In genomic region chr17:48604770-48605329, GRCh38 we compare ENCODE assay signal across 11 cellular contexts. TPM values are rescaled to one million over a fixed set of nuclear protein-coding genes. Genes with fewer than 3 reads are reported as not detected.
DNase-seq lines count a peak whose midpoint lies in the region; ATAC-seq and TF ChIP-seq lines count a peak whose summit lies in the region.
"Had no signal": no experiment of that assay in that cellular context is flagged by ENCODE, and none has a peak within 500 bp of the region (broad histone marks: within the 10 kb centered on the region; RNA-seq: fewer than 3 reads in every experiment).

HOXB6 (minus strand) TSS chr17:48604986; CDS start chr17:48598150, 6,836 bp downstream.

- H3K4me2 ChIP-seq in mesendoderm (ENCODE audit: low read length) (no peak within 1 kb of the TSS), neuronal stem cell (ENCODE audit: insufficient read depth, low read length, poor library complexity, severe bottlenecking) (no peak within 1 kb of the TSS)

- H3K27ac Mint-ChIP-seq in T-helper 17 cell: peak within 1 kb of the TSS; percentile 27

- H3K36me3 ChIP-seq in kidney epithelial cell (ENCODE audit: control insufficient read depth, insufficient read depth, low read length) (no peaks in the 10 kb centered on the region), suprapubic skin (no peaks in the 10 kb centered on the region), mesendoderm (ENCODE audit: control insufficient read depth, insufficient read depth, low read length) (no peaks in the 10 kb centered on the region), neuronal stem cell (replicated peaks in 1 of 2; ENCODE audit: control insufficient read depth in 2 of 2, insufficient read depth in 2 of 2, low read length in 2 of 2) (no peaks in the 10 kb centered on the region)

- H3K23ac ChIP-seq in mesendoderm (ENCODE audit: low read length): no peak within 1 kb of the TSS
- H3K23ac ChIP-seq in neuronal stem cell (ENCODE audit: low read depth, low read length, poor library complexity): no peak within 1 kb of the TSS

- no peaks in the 10 kb centered on the region for H3K79me2 ChIP-seq in mesendoderm (ENCODE audit: control insufficient read depth, insufficient read depth, low read length)

- H3K4me1 ChIP-seq in suprapubic skin: peaks cover 38% of the 10 kb centered on the region
- H3K4me1 ChIP-seq in mesendoderm (ENCODE audit: control insufficient read depth, low read depth, low read length): peaks cover 4% of the 10 kb centered on the region
- no peaks in the 10 kb centered on the region for H3K4me1 ChIP-seq in neuronal stem cell (ENCODE audit: control insufficient read depth in 2 of 2, insufficient read depth in 1 of 2, low read depth in 1 of 2, low read length in 2 of 2)

- TF ChIP-seq POLR2A in suprapubic skin (IDR thresholded peaks at IDR 0.05) (no peak), GM18505 (IDR thresholded peaks at IDR 0.05; ENCODE audit: borderline replicate concordance, extremely low read depth, insufficient read depth, insufficient read length) (no peak)

- no peak within 1 kb of the TSS for H2BK12ac ChIP-seq in neuronal stem cell (ENCODE audit: low read length)

- H4K8ac ChIP-seq in mesendoderm (ENCODE audit: low read depth, low read length) (no peak within 1 kb of the TSS), neuronal stem cell (ENCODE audit: low read depth, low read length) (no peak within 1 kb of the TSS)

- no peak for ATAC-seq in T-helper 17 cell
- ATAC-seq in GM18505 (IDR thresholded peaks at IDR 0.05; ENCODE audit: unreplicated experiment): no peak
- ATAC-seq in HG03039 (IDR thresholded peaks at IDR 0.05; ENCODE audit: unreplicated experiment): no peak

- peak within 1 kb of the TSS; percentile 72 for H3K27ac ChIP-seq in suprapubic skin
- H3K27ac ChIP-seq in mesendoderm (ENCODE audit: low read depth, low read length): no peak within 1 kb of the TSS
- no peak within 1 kb of the TSS for H3K27ac ChIP-seq in neuronal stem cell (replicated peaks; ENCODE audit: low read length)

- no peak for TF ChIP-seq EP300 in suprapubic skin (IDR thresholded peaks at IDR 0.05)

- H3K14ac ChIP-seq in neuronal stem cell (ENCODE audit: low read length): no peak within 1 kb of the TSS

- no peak within 1 kb of the TSS for H3K56ac ChIP-seq in mesendoderm (ENCODE audit: low read length)

- DNase-seq in HK-2 (ENCODE audit: unreplicated experiment) (peak; percentile 62), T-helper 17 cell (no peak), kidney epithelial cell (ENCODE audit: low read depth) (peak; percentile 55), suprapubic skin (ENCODE audit: low spot score in 2 of 2) (no peak), mesendoderm (no peak), neuronal stem cell (ENCODE audit: low spot score) (no peak)
- DNase-seq: activated effector memory CD4-positive, alpha-beta T cell treated with anti-CD3 and anti-CD28 coated beads, Interleukin-2, amount 50 U/mL, for 16 hours; head of caudate nucleus; substantia nigra had no signal

- peaks cover 8% of the 10 kb centered on the region for H3K36me3 Mint-ChIP-seq in T-helper 17 cell (ENCODE audit: low read depth)

- H3K4me3 ChIP-seq in kidney epithelial cell (ENCODE audit: low read depth, low read length) (peak within 1 kb of the TSS; percentile 92), suprapubic skin (peak within 1 kb of the TSS; percentile 54), mesendoderm (ENCODE audit: low read length) (no peak within 1 kb of the TSS), neuronal stem cell (ENCODE audit: low read length in 2 of 2) (no peak within 1 kb of the TSS)

- whole genome bisulfite sequencing in suprapubic skin: 11% methylated on average over 16 of the region's 16 CpGs
- no CpG with 5 or more reads among the region's 16 CpGs for WGBS in mesendoderm (ENCODE audit: extremely low coverage, insufficient coverage, low lambda C conversion rate)
- WGBS in neuronal stem cell (ENCODE audit: extremely low coverage in 2 of 2, insufficient read length in 2 of 2, insufficient replicate concordance in 1 of 2), 2 donors: no CpG with 5 or more reads among the region's 16 CpGs

- H2BK15ac ChIP-seq in mesendoderm (replicated peaks; ENCODE audit: low read depth): no peak within 1 kb of the TSS
- H2BK15ac ChIP-seq in neuronal stem cell (ENCODE audit: low read length): no peak within 1 kb of the TSS

- TF ChIP-seq CTCF in kidney epithelial cell (IDR thresholded peaks at IDR 0.05; ENCODE audit: insufficient read depth, low read length, poor library complexity, severe bottlenecking) (no peak), suprapubic skin (IDR thresholded peaks at IDR 0.05) (peak in 1 of 2 donors; percentile 1)

- H3K9ac ChIP-seq in mesendoderm (ENCODE audit: low read length) (no peak within 1 kb of the TSS), neuronal stem cell (ENCODE audit: low read depth, low read length, poor library complexity) (no peak within 1 kb of the TSS)

- no peak within 1 kb of the TSS for H4K91ac ChIP-seq in neuronal stem cell (ENCODE audit: low read depth, low read length, poor library complexity)

- H3K9me3 ChIP-seq in T-helper 17 cell (ENCODE audit: control insufficient read depth, low read length, poor library complexity, severe bottlenecking): no peaks in the 10 kb centered on the region
- no peaks in the 10 kb centered on the region for H3K9me3 ChIP-seq in suprapubic skin
- peaks cover 8 to 9% of the 10 kb centered on the region in 2 donors for H3K9me3 ChIP-seq in neuronal stem cell (replicated peaks in 1 of 2; ENCODE audit: control insufficient read depth in 2 of 2, insufficient read depth in 1 of 2, low read depth in 1 of 2, low read length in 2 of 2)

- no peak within 1 kb of the TSS for H2AK5ac ChIP-seq in mesendoderm (ENCODE audit: low read length)
- H2AK5ac ChIP-seq in neuronal stem cell (ENCODE audit: low read depth, low read length): no peak within 1 kb of the TSS

- H3K79me1 ChIP-seq in mesendoderm (ENCODE audit: low read length) (no peaks in the 10 kb centered on the region), neuronal stem cell (ENCODE audit: low read depth, low read length) (no peaks in the 10 kb centered on the region)

- H3K27me3 ChIP-seq in kidney epithelial cell (ENCODE audit: control insufficient read depth, insufficient read depth, low read length) (no peaks in the 10 kb centered on the region), suprapubic skin (peaks cover 61% of the 10 kb centered on the region), mesendoderm (ENCODE audit: insufficient read depth, low read length, poor library complexity) (peaks cover 85% of the 10 kb centered on the region), neuronal stem cell (ENCODE audit: control insufficient read depth in 3 of 3, insufficient read depth in 3 of 3, low read depth in 1 of 3, low read length in 3 of 3) (peaks cover 66 to 99% (median 97%) of the 10 kb centered on the region in 3 experiments)

- H3K4ac ChIP-seq in mesendoderm (ENCODE audit: low read depth, low read length) (no peak within 1 kb of the TSS), neuronal stem cell (ENCODE audit: low read length) (no peak within 1 kb of the TSS)

- H2BK5ac ChIP-seq in mesendoderm (ENCODE audit: low read length) (no peak within 1 kb of the TSS), neuronal stem cell (ENCODE audit: low read length) (no peak within 1 kb of the TSS)

- H3K18ac ChIP-seq in mesendoderm (ENCODE audit: low read length) (no peak within 1 kb of the TSS), neuronal stem cell (ENCODE audit: low read length) (no peak within 1 kb of the TSS)

- H2BK120ac ChIP-seq in mesendoderm (ENCODE audit: low read depth, low read length) (no peak within 1 kb of the TSS), neuronal stem cell (ENCODE audit: low read depth, low read length) (no peak within 1 kb of the TSS)

- no peak within 1 kb of the TSS for H2AFZ ChIP-seq in neuronal stem cell (ENCODE audit: low read length)

- H3K27me3 Mint-ChIP-seq in T-helper 17 cell: peaks cover 95% of the 10 kb centered on the region

- H4K5ac ChIP-seq in mesendoderm (ENCODE audit: low read length): no peak within 1 kb of the TSS

- H3K4me3 Mint-ChIP-seq in T-helper 17 cell: peak within 1 kb of the TSS; percentile 64

- peaks cover 15% of the 10 kb centered on the region for H3K4me1 Mint-ChIP-seq in T-helper 17 cell

RNA-seq across cellular contexts. Expression of gene HOXB6, which starts in this region (rescaled TPM):
- total RNA-seq in T-helper 17 cell (not detected), kidney epithelial cell (29.8 and 30.7 TPM in 2 replicates), suprapubic skin (1 to 10 TPM in 2 of 4 donors, under 1 TPM in 1, not detected in 1; 0.39 to 4.5 (median 1.3) TPM)
- polyA plus RNA-seq in mesendoderm (2013, experiment 1 of 2): not detected
- polyA plus RNA-seq in mesendoderm (2013, experiment 2 of 2): not detected
- polyA plus RNA-seq in neuronal stem cell (2013, experiment 1 of 2): not detected
- polyA plus RNA-seq in neuronal stem cell (2013, experiment 2 of 2): not detected

Comparison
In these comparisons a context has a peak if more than half of its experiments do, and no peak if none do; other contexts are left out.
1. DNase-seq: peak in HK-2 (single experiment) and kidney epithelial cell (single experiment); none in T-helper 17 cell (0 of 3), suprapubic skin (0 of 2), mesendoderm (single experiment) and neuronal stem cell (single experiment).
2. H3K4me3 ChIP-seq: peak in kidney epithelial cell (single experiment) and suprapubic skin (single experiment); none in mesendoderm (single experiment) and neuronal stem cell (0 of 2).